12 cellular contexts compared by ENCODE assay signal in genomic region chr13:24178847-24179845, GRCh38. TPM values are rescaled to one million over a fixed set of nuclear protein-coding genes. Genes with fewer than 3 reads are reported as not detected.
DNase-seq lines count a peak whose midpoint lies in the region; ATAC-seq and TF ChIP-seq lines count a peak whose summit lies in the region.
"Had no signal": no experiment of that assay in that cellular context is flagged by ENCODE, and none has a peak within 500 bp of the region (broad histone marks: within the 10 kb centered on the region; RNA-seq: fewer than 3 reads in every experiment).

No MANE protein-coding gene starts in this region.

- H3K9me3 ChIP-seq in PC-3 (ENCODE audit: low read length) = no peaks in the 10 kb centered on the region

- H3K27ac Mint-ChIP-seq in activated T-cell treated with anti-CD3 and anti-CD28 coated beads, Interleukin-2, amount 50 U/mL, for 72 hours = peak overlapping the region; percentile 45
- H3K27ac Mint-ChIP-seq in stimulated activated naive CD8-positive, alpha-beta T cell treated with anti-CD3 and anti-CD28 coated beads, Interleukin-15, Interleukin-2, amounts not matched to agents 100 ng/mL and 50 ng/mL, for 24 hours = peak overlapping the region; percentile 78
- H3K27ac Mint-ChIP-seq: activated CD4-positive, alpha-beta T cell treated with anti-CD3 and anti-CD28 coated beads, Interleukin-2, amount 10 ng/mL, durations not matched to agents 7 days and 5 days; activated naive CD4-positive, alpha-beta T cell treated with anti-CD3 and anti-CD28 coated beads for 36 hours; T-helper 1 cell treated with Interleukin-12 subunit alpha and Interleukin-12 subunit beta and Interleukin-4 antibody, amounts not matched to agents 30 μg/mL and 1 μg/mL, for 36 hours had no signal

- peaks cover 57% of the 10 kb centered on the region for H3K4me1 Mint-ChIP-seq in activated T-cell treated with anti-CD3 and anti-CD28 coated beads, Interleukin-2, amount 50 U/mL, for 72 hours (ENCODE audit: low read depth)
- peaks cover 54% of the 10 kb centered on the region for H3K4me1 Mint-ChIP-seq in stimulated activated naive CD8-positive, alpha-beta T cell treated with anti-CD3 and anti-CD28 coated beads, Interleukin-15, Interleukin-2, amounts not matched to agents 100 ng/mL and 50 ng/mL, for 24 hours (ENCODE audit: low read depth)

- CTCF ChIA-PET in PC-3 (lab: Charles Lee) = interaction anchor here (0.5 to 0.6 kb wide), 2 partner anchors 19 to 32 kb away, joined by 3 to 6 read pairs; partner anchors contain the start of gene SPATA13

- no peaks in the 10 kb centered on the region for H3K27me3 ChIP-seq in PC-3 (ENCODE audit: low read length)

- no peak overlapping the region for H3K9ac ChIP-seq in PC-3 (ENCODE audit: low read length)

- POLR2A ChIA-PET in PC-3 (lab: Charles Lee; ENCODE audit: unreplicated experiment) = no interaction called here

- H3K9me2 ChIP-seq in PC-3 (replicated peaks; ENCODE audit: low read length) = no peaks in the 10 kb centered on the region

- no peak for TF ChIP-seq CTCF in PC-3 (conservative IDR thresholded peaks at IDR 0.05; ENCODE audit: low read depth, low read length)
- TF ChIP-seq CTCF in epithelial cell of esophagus (IDR thresholded peaks at IDR 0.05; ENCODE audit: insufficient read depth, low read depth, low read length, missing control alignments) = no peak

- peaks cover 4 to 8% of the 10 kb centered on the region in 2 donors for H3K9me3 Mint-ChIP-seq in activated T-cell treated with anti-CD3 and anti-CD28 coated beads, Interleukin-2, amount 50 U/mL, for 72 hours
- peaks cover 11% of the 10 kb centered on the region for H3K9me3 Mint-ChIP-seq in stimulated activated naive CD8-positive, alpha-beta T cell treated with anti-CD3 and anti-CD28 coated beads, Interleukin-15, Interleukin-2, amounts not matched to agents 100 ng/mL and 50 ng/mL, for 24 hours

- H4K20me1 ChIP-seq in PC-3 (ENCODE audit: low read length) = peaks cover 39% of the 10 kb centered on the region

- peak overlapping the region; percentile 33 to 50 for H3K4me3 Mint-ChIP-seq in activated T-cell treated with anti-CD3 and anti-CD28 coated beads, Interleukin-2, amount 50 U/mL, for 72 hours
- H3K4me3 Mint-ChIP-seq in stimulated activated naive CD8-positive, alpha-beta T cell treated with anti-CD3 and anti-CD28 coated beads, Interleukin-15, Interleukin-2, amounts not matched to agents 100 ng/mL and 50 ng/mL, for 24 hours = no peak overlapping the region
- H3K4me3 Mint-ChIP-seq: activated CD4-positive, alpha-beta T cell treated with anti-CD3 and anti-CD28 coated beads, Interleukin-2, amount 10 ng/mL, durations not matched to agents 7 days and 5 days; activated naive CD4-positive, alpha-beta T cell treated with anti-CD3 and anti-CD28 coated beads for 36 hours; T-helper 1 cell treated with Interleukin-12 subunit alpha and Interleukin-12 subunit beta and Interleukin-4 antibody, amounts not matched to agents 30 μg/mL and 1 μg/mL, for 36 hours had no signal

- H3K4me1 ChIP-seq in PC-3 (ENCODE audit: insufficient read depth, low read length) = peaks cover 10% of the 10 kb centered on the region

- BruUV-seq in PC-3 (replicated peaks; lab: Mats Ljungman, UMichigan) = no TSS peak

- H3K27me3 Mint-ChIP-seq in activated T-cell treated with anti-CD3 and anti-CD28 coated beads, Interleukin-2, amount 50 U/mL, for 72 hours (ENCODE audit: low read depth) = no peaks in the 10 kb centered on the region
- H3K27me3 Mint-ChIP-seq in stimulated activated naive CD8-positive, alpha-beta T cell treated with anti-CD3 and anti-CD28 coated beads, Interleukin-15, Interleukin-2, amounts not matched to agents 100 ng/mL and 50 ng/mL, for 24 hours = no peaks in the 10 kb centered on the region
- H3K27me3 Mint-ChIP-seq: activated CD4-positive, alpha-beta T cell treated with anti-CD3 and anti-CD28 coated beads, Interleukin-2, amount 10 ng/mL, durations not matched to agents 7 days and 5 days had no signal

- no peak overlapping the region for H3K4me2 ChIP-seq in PC-3 (ENCODE audit: low read length)

- H3K36me3 ChIP-seq in PC-3 (ENCODE audit: low read depth, low read length) = no peaks in the 10 kb centered on the region

- ATAC-seq in activated T-cell treated with anti-CD3 and anti-CD28 coated beads, Interleukin-2, amount 50 U/mL, for 72 hours (replicated peaks in 1 of 2) = peak; percentile 98 to 99
- no peak for ATAC-seq in PC-3
- no peak for ATAC-seq in HG02610 (IDR thresholded peaks at IDR 0.05; ENCODE audit: unreplicated experiment)
- no peak for ATAC-seq in HG02981 (IDR thresholded peaks at IDR 0.05; ENCODE audit: unreplicated experiment)

- peaks cover 6 to 8% of the 10 kb centered on the region in 2 donors for H3K36me3 Mint-ChIP-seq in activated T-cell treated with anti-CD3 and anti-CD28 coated beads, Interleukin-2, amount 50 U/mL, for 72 hours (ENCODE audit: insufficient read depth in 2 of 2)
- H3K36me3 Mint-ChIP-seq in stimulated activated naive CD8-positive, alpha-beta T cell treated with anti-CD3 and anti-CD28 coated beads, Interleukin-15, Interleukin-2, amounts not matched to agents 100 ng/mL and 50 ng/mL, for 24 hours (ENCODE audit: low read depth) = peaks cover 18% of the 10 kb centered on the region

- intact Hi-C loops in PC-3 (cut with micrococcal nuclease) = loop anchor here (5.0 kb wide), 1 partner anchor 248 kb away; no protein-coding TSS in a partner anchor

- no peaks in the 10 kb centered on the region for H3F3A ChIP-seq in PC-3 (ENCODE audit: low read length, unreplicated experiment)

- H2AFZ ChIP-seq in PC-3 (ENCODE audit: low read length) = no peak overlapping the region

- H3K27ac ChIP-seq in PC-3 (ENCODE audit: low read length) = no peak overlapping the region
- H3K27ac ChIP-seq: coronary artery had no signal

- DNase-seq in activated T-cell treated with anti-CD3 and anti-CD28 coated beads, Interleukin-2, amount 50 U/mL, for 72 hours = peak; percentile 14 to 17
- no peak for DNase-seq in activated T-cell treated with anti-CD3 and anti-CD28 coated beads, Interleukin-2, amount 50 U/mL, for 48 hours
- peak; percentile 37 for DNase-seq in PC-3
- DNase-seq in epithelial cell of esophagus (ENCODE audit: low read depth) = peak; percentile 49
- no peak for DNase-seq in medulla oblongata (ENCODE audit: extremely low spot score)
- DNase-seq: activated CD4-positive, alpha-beta T cell treated with anti-CD3 and anti-CD28 coated beads, Interleukin-2, amount 10 ng/mL, durations not matched to agents 7 days and 5 days; activated naive CD4-positive, alpha-beta T cell treated with anti-CD3 and anti-CD28 coated beads for 36 hours had no signal

- no peak overlapping the region for H3K4me3 ChIP-seq in PC-3 (ENCODE audit: low read length)
- no peak overlapping the region for H3K4me3 ChIP-seq in epithelial cell of esophagus (ENCODE audit: low read length)
- H3K4me3 ChIP-seq: coronary artery had no signal

- H3K79me2 ChIP-seq in PC-3 (ENCODE audit: low read length) = peaks cover 100% of the 10 kb centered on the region

RNA-seq across cellular contexts. Expression of gene SPATA13, which starts 18.6 kb away (rescaled TPM):
- 10 to 100 TPM; 60.8 to 68.6 TPM for total RNA-seq in activated T-cell treated with anti-CD3 and anti-CD28 coated beads, Interleukin-2, amount 50 U/mL, for 72 hours
- total RNA-seq in PC-3 (2014; rRNA removed) = 43.0 and 52.6 TPM in 2 replicates

Comparison
In these comparisons a context has a peak if more than half of its experiments do, and no peak if none do; other contexts are left out.
1. DNase-seq: peak in activated T-cell treated with anti-CD3 and anti-CD28 coated beads, Interleukin-2, amount 50 U/mL, for 72 hours (2 of 2), PC-3 (single experiment) and epithelial cell of esophagus (single experiment); none in activated T-cell treated with anti-CD3 and anti-CD28 coated beads, Interleukin-2, amount 50 U/mL, for 48 hours (0 of 2) and medulla oblongata (single experiment).
2. ATAC-seq: peak in activated T-cell treated with anti-CD3 and anti-CD28 coated beads, Interleukin-2, amount 50 U/mL, for 72 hours (2 of 2); none in PC-3 (single experiment), HG02610 (single experiment) and HG02981 (single experiment).